ENCODE assay signal across 10 cellular contexts in the genomic region with DNA sequence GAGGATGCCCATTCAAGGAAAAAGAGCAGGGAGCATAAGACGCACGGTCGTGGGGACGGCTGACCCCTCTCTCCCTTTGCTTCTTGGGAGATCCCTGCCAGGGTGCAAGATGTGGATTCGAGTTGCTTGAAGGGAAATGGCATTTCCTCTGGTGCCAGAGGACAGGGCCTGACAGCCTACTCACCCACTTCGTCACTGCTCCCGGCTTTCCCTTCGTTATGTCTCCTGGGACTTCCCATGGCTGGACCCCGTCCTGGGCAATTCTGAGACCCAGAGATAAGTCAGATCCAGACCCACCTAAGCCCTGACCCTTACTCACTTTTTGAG. TPM values are rescaled to one million over a fixed set of nuclear protein-coding genes. Genes with fewer than 3 reads are reported as not detected.
DNase-seq lines count a peak whose midpoint lies in the region; ATAC-seq and TF ChIP-seq lines count a peak whose summit lies in the region.
"Had no signal": no experiment of that assay in that cellular context is flagged by ENCODE, and none has a peak within 500 bp of the region (broad histone marks: within the 10 kb centered on the region; RNA-seq: fewer than 3 reads in every experiment).

No MANE protein-coding gene starts in this region.

- TF ChIP-seq CTCF in MCF 10A (IDR thresholded peaks at IDR 0.05; ENCODE audit: unreplicated experiment): no peak

- H3K4me3 Mint-ChIP-seq in MCF 10A (ENCODE audit: unreplicated experiment): no peak overlapping the region

- H2AK5ac ChIP-seq in mesenchymal stem cell (ENCODE audit: low read length, severe bottlenecking): no peak overlapping the region

- peaks cover 28% of the 10 kb centered on the region for H3K4me1 ChIP-seq in mesenchymal stem cell (ENCODE audit: control insufficient read depth, insufficient read depth, low read depth, low read length)

- H2BK5ac ChIP-seq in mesenchymal stem cell (ENCODE audit: low read depth, low read length, poor library complexity, severe bottlenecking): no peak overlapping the region

- no peak overlapping the region for H4K91ac ChIP-seq in mesenchymal stem cell (ENCODE audit: low read length)

- no peak overlapping the region for H4K8ac ChIP-seq in mesenchymal stem cell (ENCODE audit: low read length)

- peak overlapping the region in 1 of 2 experiments; percentile 19 for H3K4ac ChIP-seq in mesenchymal stem cell (ENCODE audit: low read depth in 1 of 2, low read length in 2 of 2)

- H3K4me2 ChIP-seq in mesenchymal stem cell (ENCODE audit: low read length, poor library complexity, severe bottlenecking): peak overlapping the region; percentile 76

- peak overlapping the region in 1 of 2 experiments; percentile 99 for H3K4me3 ChIP-seq in mesenchymal stem cell (ENCODE audit: insufficient read depth in 1 of 2, low read depth in 1 of 2, low read length in 2 of 2)

- DNase-seq in left cardiac atrium (peak; percentile 29), Right ventricle myocardium superior (no peak), MCF 10A (ENCODE audit: unreplicated experiment) (no peak), mesenchymal stem cell (no peak)
- no peak for DNase-seq in effector CD8-positive, alpha-beta T cell (lab: John Stamatoyannopoulos, UW)
- DNase-seq: Calu3, OCI-M1 had no signal

- no peak for ATAC-seq in left cardiac atrium
- no peak for ATAC-seq in Right ventricle myocardium superior (ENCODE audit: poor library complexity)
- no peak for ATAC-seq in GM21576 (IDR thresholded peaks at IDR 0.05; ENCODE audit: unreplicated experiment)
- ATAC-seq in GM21423 (IDR thresholded peaks at IDR 0.05; ENCODE audit: unreplicated experiment): no peak
- ATAC-seq in HG03521 (IDR thresholded peaks at IDR 0.05; ENCODE audit: unreplicated experiment): no peak

- H3K79me1 ChIP-seq in mesenchymal stem cell (replicated peaks; ENCODE audit: low read length, poor library complexity, severe bottlenecking): peaks cover 61% of the 10 kb centered on the region

- peak overlapping the region; percentile 71 for H3K27ac ChIP-seq in mesenchymal stem cell (ENCODE audit: low read length, poor library complexity, severe bottlenecking)

- CTCF ChIA-PET in MCF 10A (lab: Yijun Ruan, JAX): no interaction called here

- H3K23ac ChIP-seq in mesenchymal stem cell (ENCODE audit: low read length in 2 of 2): peak overlapping the region in 1 of 2 experiments; percentile 81

- no peak overlapping the region for H2BK120ac ChIP-seq in mesenchymal stem cell (ENCODE audit: low read depth, low read length)

- H3K9me3 Mint-ChIP-seq in MCF 10A (ENCODE audit: unreplicated experiment): no peaks in the 10 kb centered on the region

- H3K4me1 Mint-ChIP-seq in MCF 10A (ENCODE audit: insufficient read depth, unreplicated experiment): peaks cover 10% of the 10 kb centered on the region

- POLR2A ChIA-PET in MCF 10A (lab: Yijun Ruan, JAX): interaction anchor here (1.0 to 4.0 kb wide), 6 partner anchors 12 to 202 kb away, joined by 3 to 78 read pairs (median 22); partner anchors contain the start of genes AP2A1, ATF5, NUP62 and PNKP

- peaks cover 59 to 60% of the 10 kb centered on the region in 2 experiments for H3K36me3 ChIP-seq in mesenchymal stem cell (ENCODE audit: control insufficient read depth in 1 of 2, insufficient read depth in 2 of 2, low read depth in 1 of 2, low read length in 2 of 2)

- H3K14ac ChIP-seq in mesenchymal stem cell (ENCODE audit: low read length in 2 of 2): peak overlapping the region in 1 of 2 experiments; percentile 35

- WGBS in mesenchymal stem cell: 89% methylated on average over 9 of the region's 9 CpGs

- intact Hi-C loops in left cardiac atrium (cut with DNase I): no loop called here
- intact Hi-C loops in Right ventricle myocardium superior (cut with DNase I): no loop called here
- intact Hi-C loops in MCF 10A (cut with micrococcal nuclease): no loop called here

- H3K27ac Mint-ChIP-seq in MCF 10A (ENCODE audit: low read depth, unreplicated experiment): no peak overlapping the region

- no peak overlapping the region for H2AFZ ChIP-seq in mesenchymal stem cell (ENCODE audit: low read depth, low read length)

- H3K27me3 ChIP-seq in mesenchymal stem cell (ENCODE audit: control insufficient read depth in 1 of 2, insufficient read depth in 1 of 2, low read length in 2 of 2): no peaks in the 10 kb centered on the region

- no peak overlapping the region for H2BK12ac ChIP-seq in mesenchymal stem cell (ENCODE audit: low read length in 2 of 2)

- H3K18ac ChIP-seq in mesenchymal stem cell (ENCODE audit: low read depth in 1 of 2, low read length in 2 of 2): peak overlapping the region in 1 of 2 experiments; percentile 93

- H3K27me3 Mint-ChIP-seq in MCF 10A (ENCODE audit: insufficient read depth, unreplicated experiment): no peaks in the 10 kb centered on the region

- H2BK15ac ChIP-seq in mesenchymal stem cell (ENCODE audit: low read depth, poor library complexity, severe bottlenecking): no peak overlapping the region

- TSS peak; percentile 42 for BruUV-seq in MCF 10A (replicated peaks; lab: Mats Ljungman, UMichigan)

- H3K9me3 ChIP-seq in mesenchymal stem cell (ENCODE audit: control insufficient read depth, low read length): peaks cover 3% of the 10 kb centered on the region

- peak overlapping the region; percentile 100 for H3K9ac ChIP-seq in mesenchymal stem cell (ENCODE audit: low read length)

- H3K36me3 Mint-ChIP-seq in MCF 10A (ENCODE audit: insufficient read depth, unreplicated experiment): peaks cover 60% of the 10 kb centered on the region

RNA-seq across cellular contexts. Expression of gene TBC1D17, which starts 1.2 kb away (rescaled TPM):
- total RNA-seq in left cardiac atrium: 10 to 100 TPM; 28.3 to 36.0 TPM
- total RNA-seq in Right ventricle myocardium superior: 46.0 TPM
- 25.2 and 25.5 TPM in 2 replicates for total RNA-seq in MCF 10A (2022)
- 51.0 TPM for polyA plus RNA-seq in mesenchymal stem cell (2013, experiment 1 of 2)
- polyA plus RNA-seq in mesenchymal stem cell (2013, experiment 2 of 2): 50.4 TPM

RNA-seq across cellular contexts. Expression of gene AKT1S1, which starts 1.6 kb away (rescaled TPM):
- total RNA-seq in left cardiac atrium: 10 to 100 TPM; 33.5 to 36.6 TPM
- 35.0 TPM for total RNA-seq in Right ventricle myocardium superior
- 74.7 and 79.2 TPM in 2 replicates for total RNA-seq in MCF 10A (2022)
- polyA plus RNA-seq in mesenchymal stem cell (2013, experiment 1 of 2): 107 TPM
- polyA plus RNA-seq in mesenchymal stem cell (2013, experiment 2 of 2): 104 TPM

RNA-seq across cellular contexts. Expression of gene PNKP, which starts 11.3 kb away (rescaled TPM):
- 10 to 100 TPM; 38.7 to 54.5 TPM for total RNA-seq in left cardiac atrium
- total RNA-seq in Right ventricle myocardium superior: 36.3 TPM
- 70.7 and 90.3 TPM in 2 replicates for total RNA-seq in MCF 10A (2022)
- 46.8 TPM for polyA plus RNA-seq in mesenchymal stem cell (2013, experiment 1 of 2)
- 44.2 TPM for polyA plus RNA-seq in mesenchymal stem cell (2013, experiment 2 of 2)

RNA-seq across cellular contexts. Expression of gene IL4I1, which starts 18.0 kb away (rescaled TPM):
- total RNA-seq in left cardiac atrium (under 1 TPM; 0.34 to 0.38 TPM), Right ventricle myocardium superior (not detected), MCF 10A (2022) (0.37 TPM in 1 of 2 replicates, not detected in the other)
- polyA plus RNA-seq in mesenchymal stem cell (2013, experiment 1 of 2): 0.36 TPM
- 0.30 TPM for polyA plus RNA-seq in mesenchymal stem cell (2013, experiment 2 of 2)

RNA-seq across cellular contexts. Expression of gene PTOV1, which starts 27.7 kb away (rescaled TPM):
- 100 to 1,000 TPM; 113 to 122 TPM for total RNA-seq in left cardiac atrium
- total RNA-seq in Right ventricle myocardium superior: 120 TPM
- total RNA-seq in MCF 10A (2022): 68.5 and 78.8 TPM in 2 replicates
- 141 TPM for polyA plus RNA-seq in mesenchymal stem cell (2013, experiment 1 of 2)
- polyA plus RNA-seq in mesenchymal stem cell (2013, experiment 2 of 2): 146 TPM
